35 cellular contexts compared by ENCODE assay signal in genomic region chr5:78542321-78542840, GRCh38.
DNase-seq lines count a peak whose midpoint lies in the region; ATAC-seq, FAIRE-seq and TF ChIP-seq lines count a peak whose summit lies in the region.
"Had no signal": no experiment of that assay in that cellular context is flagged by ENCODE, and none has a peak within 500 bp of the region (broad histone marks: within the 10 kb centered on the region; RNA-seq: fewer than 3 reads in every experiment).

No MANE protein-coding gene starts in this region.

- no peaks in the 10 kb centered on the region for H3F3A ChIP-seq in Loucy (ENCODE audit: low read depth)

- H3K36me3 Mint-ChIP-seq in osteocyte (ENCODE audit: unreplicated experiment) = peaks cover 20% of the 10 kb centered on the region
- H3K36me3 Mint-ChIP-seq: activated naive CD8-positive, alpha-beta T cell; CD8-positive, alpha-beta memory T cell; natural killer cell treated with Interleukin-12 subunit alpha and Interleukin-12 subunit beta and Interleukin-15 and Interleukin-18, amount 100 ng/mL, for 72 hours; T-cell had no signal

- H3K9me3 ChIP-seq in Loucy (ENCODE audit: insufficient read depth, low read depth, low read length) = no peaks in the 10 kb centered on the region
- H3K9me3 ChIP-seq: HAP-1, lower lobe of right lung, SJSA1, spleen, transverse colon had no signal

- H3K79me2 ChIP-seq in Loucy (ENCODE audit: insufficient read depth, low read length) = no peaks in the 10 kb centered on the region

- H2AFZ ChIP-seq in Loucy (ENCODE audit: low read length) = no peak overlapping the region

- H3K4me1 ChIP-seq in Loucy (ENCODE audit: insufficient read depth, low read length, poor library complexity, severe bottlenecking) = peaks cover 32% of the 10 kb centered on the region
- H3K4me1 ChIP-seq: HAP-1 had no signal

- no peaks in the 10 kb centered on the region for H3K36me3 ChIP-seq in Loucy (ENCODE audit: insufficient read depth, low read length)
- H3K36me3 ChIP-seq: HAP-1, lower lobe of right lung, SJSA1, spleen, transverse colon had no signal

- H3K27me3 ChIP-seq in Loucy (ENCODE audit: insufficient read depth, low read length, poor library complexity, severe bottlenecking) = no peaks in the 10 kb centered on the region
- H3K27me3 ChIP-seq: SJSA1, spleen, transverse colon had no signal

- no peaks in the 10 kb centered on the region for H3K27me3 Mint-ChIP-seq in osteocyte (ENCODE audit: unreplicated experiment)
- H3K27me3 Mint-ChIP-seq: activated B cell treated with CpG ODN at 0.5 μM for 24 hours; activated CD4-positive, alpha-beta T cell treated with anti-CD3 and anti-CD28 coated beads, Interleukin-2, amount 10 ng/mL, durations not matched to agents 7 days and 5 days; B cell had no signal

- ATAC-seq in GM21390 (IDR thresholded peaks at IDR 0.05; ENCODE audit: unreplicated experiment) = no peak
- ATAC-seq: esophagus mucosa; GM12878; lower lobe of right lung; natural killer cell treated with Interleukin-12 subunit alpha and Interleukin-12 subunit beta and Interleukin-15 and Interleukin-18, amount 100 ng/mL, for 72 hours; right cardiac atrium; stimulated activated naive CD8-positive, alpha-beta T cell treated with anti-CD3 and anti-CD28 coated beads, Interleukin-15, amount 100 ng/mL, for 72 hours; T-cell had no signal

- no peaks in the 10 kb centered on the region for H3K9me3 Mint-ChIP-seq in osteocyte (ENCODE audit: unreplicated experiment)
- H3K9me3 Mint-ChIP-seq: activated B cell treated with CpG ODN at 0.5 μM for 24 hours; activated CD4-positive, alpha-beta T cell treated with anti-CD3 and anti-CD28 coated beads, Interleukin-2, amount 10 ng/mL, durations not matched to agents 7 days and 5 days; CD8-positive, alpha-beta memory T cell; IgD-negative memory B cell; natural killer cell treated with Interleukin-12 subunit alpha and Interleukin-12 subunit beta and Interleukin-15 and Interleukin-18, amount 100 ng/mL, for 72 hours; stimulated activated naive CD8-positive, alpha-beta T cell treated with anti-CD3 and anti-CD28 coated beads, Interleukin-15, amount 100 ng/mL, for 72 hours; T-cell had no signal

- peak overlapping the region; percentile 33 for H3K4me2 ChIP-seq in Loucy (ENCODE audit: low read depth, low read length, poor library complexity, severe bottlenecking)

- peak overlapping the region; percentile 3 for H3K4me3 ChIP-seq in Loucy (ENCODE audit: low read length, poor library complexity, severe bottlenecking)
- H3K4me3 ChIP-seq: coronary artery, GM12878, HAP-1, lower lobe of right lung, SJSA1, spleen, transverse colon had no signal

- no peak overlapping the region for H3K4me3 Mint-ChIP-seq in osteocyte (ENCODE audit: unreplicated experiment)
- H3K4me3 Mint-ChIP-seq: activated B cell treated with CpG ODN at 0.5 μM for 24 hours; activated CD4-positive, alpha-beta T cell treated with anti-CD3 and anti-CD28 coated beads, Interleukin-2, amount 10 ng/mL, durations not matched to agents 7 days and 5 days; activated naive CD8-positive, alpha-beta T cell; B cell; CD8-positive, alpha-beta memory T cell; IgD-negative memory B cell; natural killer cell treated with Interleukin-12 subunit alpha and Interleukin-12 subunit beta and Interleukin-15 and Interleukin-18, amount 100 ng/mL, for 72 hours; stimulated activated naive CD8-positive, alpha-beta T cell treated with anti-CD3 and anti-CD28 coated beads, Interleukin-15, amount 100 ng/mL, for 72 hours; T-cell had no signal

- H4K20me1 ChIP-seq in Loucy (ENCODE audit: insufficient read depth, low read length, poor library complexity, severe bottlenecking) = no peaks in the 10 kb centered on the region

- H3K27ac Mint-ChIP-seq in osteocyte (ENCODE audit: unreplicated experiment) = peak overlapping the region; percentile 14
- H3K27ac Mint-ChIP-seq: activated B cell treated with CpG ODN at 0.5 μM for 24 hours; activated CD4-positive, alpha-beta T cell treated with anti-CD3 and anti-CD28 coated beads, Interleukin-2, amount 10 ng/mL, durations not matched to agents 7 days and 5 days; activated naive CD8-positive, alpha-beta T cell; B cell; natural killer cell treated with Interleukin-12 subunit alpha and Interleukin-12 subunit beta and Interleukin-15 and Interleukin-18, amount 100 ng/mL, for 72 hours; T-cell had no signal

- DNase-seq in ELF-1 (ENCODE audit: low read depth, low spot score) (peak; percentile 32), islet precursor cell (peak; percentile 45), osteocyte (ENCODE audit: extremely low spot score, unreplicated experiment) (no peak), NCI-H2081 treated with DMSO at 0.1 percent for 48 hours (lab: John Stamatoyannopoulos, UW) (no peak), RCC 7860 (ENCODE audit: low spot score) (no peak), NAMALWA (ENCODE audit: low spot score) (no peak)
- DNase-seq: activated B cell treated with CpG ODN at 0.5 μM for 24 hours; activated CD4-positive, alpha-beta T cell treated with anti-CD3 and anti-CD28 coated beads, Interleukin-2, amount 10 ng/mL, durations not matched to agents 7 days and 5 days; activated effector memory CD4-positive, alpha-beta T cell treated with Interleukin-2 at 50 U/mL for 16 hours; activated T-cell treated with anti-CD3 and anti-CD28 coated beads, Interleukin-2, amount 50 U/mL, for 1 hour; CD8-positive, alpha-beta memory T cell; EL; glutamatergic neuron; kidney; lower lobe of right lung; NCI-H1092; NCI-H1694; NCI-H510A; right cardiac atrium; spleen; stimulated activated CD8-positive, alpha-beta memory T cell treated with anti-CD3 and anti-CD28 coated beads, Interleukin-4, amount 100 ng/mL, for 48 hours; stimulated activated naive CD8-positive, alpha-beta T cell treated with anti-CD3 and anti-CD28 coated beads, Interleukin-15, amount 100 ng/mL, for 72 hours; T-cell; transverse colon had no signal

- H3K9ac ChIP-seq in Loucy (ENCODE audit: low read depth, low read length, poor library complexity, severe bottlenecking) = no peak overlapping the region

- no peak for TF ChIP-seq CTCF in Loucy (conservative IDR thresholded peaks at IDR 0.05; ENCODE audit: low read length)
- TF ChIP-seq CTCF in osteocyte (IDR thresholded peaks at IDR 0.05) = no peak

- peaks cover 64% of the 10 kb centered on the region for H3K4me1 Mint-ChIP-seq in osteocyte (ENCODE audit: unreplicated experiment)
- H3K4me1 Mint-ChIP-seq: activated CD4-positive, alpha-beta T cell treated with anti-CD3 and anti-CD28 coated beads, Interleukin-2, amount 10 ng/mL, durations not matched to agents 7 days and 5 days; stimulated activated naive CD8-positive, alpha-beta T cell treated with anti-CD3 and anti-CD28 coated beads, Interleukin-15, amount 100 ng/mL, for 72 hours; T-cell had no signal

- no peaks in the 10 kb centered on the region for H3K9me2 ChIP-seq in Loucy (replicated peaks; ENCODE audit: low read depth, low read length)

- FAIRE-seq in RCC 7860 (lab: Jason Lieb, UNC) = no peak
- FAIRE-seq: GM12878, kidney had no signal

Comparison
In these comparisons a context has a peak if more than half of its experiments do, and no peak if none do; other contexts are left out.
1. DNase-seq: peak in ELF-1 (single experiment) and islet precursor cell (single experiment); none in osteocyte (single experiment), NCI-H2081 treated with DMSO at 0.1 percent for 48 hours (single experiment), RCC 7860 (single experiment) and NAMALWA (single experiment).